1 cellular context compared by ENCODE assay signal in genomic region chr14:36656769-36657408, GRCh38.
TF ChIP-seq lines count a peak whose summit lies in the region.

No MANE protein-coding gene starts in this region.

TF ChIP-seq in IMR-90, 13 proteins besides CTCF, POLR2A, EP300 and RAD21:
- no peak for TF ChIP-seq RCOR1 (IDR thresholded peaks at IDR 0.05; ENCODE audit: insufficient replicate concordance, low read length)
- TF ChIP-seq CEBPB (IDR thresholded peaks at IDR 0.05; ENCODE audit: low read depth, low read length): no peak
- TF ChIP-seq, protein P1, sequence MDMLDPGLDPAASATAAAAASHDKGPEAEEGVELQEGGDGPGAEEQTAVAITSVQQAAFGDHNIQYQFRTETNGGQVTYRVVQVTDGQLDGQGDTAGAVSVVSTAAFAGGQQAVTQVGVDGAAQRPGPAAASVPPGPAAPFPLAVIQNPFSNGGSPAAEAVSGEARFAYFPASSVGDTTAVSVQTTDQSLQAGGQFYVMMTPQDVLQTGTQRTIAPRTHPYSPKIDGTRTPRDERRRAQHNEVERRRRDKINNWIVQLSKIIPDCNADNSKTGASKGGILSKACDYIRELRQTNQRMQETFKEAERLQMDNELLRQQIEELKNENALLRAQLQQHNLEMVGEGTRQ (IDR thresholded peaks at IDR 0.05; ENCODE audit: low read depth, low read length): no peak
- TF ChIP-seq MAFK (IDR thresholded peaks at IDR 0.05; ENCODE audit: low read depth, low read length): no peak
- TF ChIP-seq CHD1 (IDR thresholded peaks at IDR 0.05; ENCODE audit: low read depth, low read length): no peak
- no peak for TF ChIP-seq SMC3 (IDR thresholded peaks at IDR 0.05; ENCODE audit: low read depth, low read length)
- TF ChIP-seq FOS (IDR thresholded peaks at IDR 0.05; ENCODE audit: low read depth, low read length): no peak
- no peak for TF ChIP-seq RFX5 (IDR thresholded peaks at IDR 0.05; ENCODE audit: low read depth, low read length)
- TF ChIP-seq, protein P2, sequence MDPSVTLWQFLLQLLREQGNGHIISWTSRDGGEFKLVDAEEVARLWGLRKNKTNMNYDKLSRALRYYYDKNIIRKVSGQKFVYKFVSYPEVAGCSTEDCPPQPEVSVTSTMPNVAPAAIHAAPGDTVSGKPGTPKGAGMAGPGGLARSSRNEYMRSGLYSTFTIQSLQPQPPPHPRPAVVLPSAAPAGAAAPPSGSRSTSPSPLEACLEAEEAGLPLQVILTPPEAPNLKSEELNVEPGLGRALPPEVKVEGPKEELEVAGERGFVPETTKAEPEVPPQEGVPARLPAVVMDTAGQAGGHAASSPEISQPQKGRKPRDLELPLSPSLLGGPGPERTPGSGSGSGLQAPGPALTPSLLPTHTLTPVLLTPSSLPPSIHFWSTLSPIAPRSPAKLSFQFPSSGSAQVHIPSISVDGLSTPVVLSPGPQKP (IDR thresholded peaks at IDR 0.05; ENCODE audit: borderline replicate concordance, low read depth, low read length): no peak
- TF ChIP-seq NFE2L2 (IDR thresholded peaks at IDR 0.05; ENCODE audit: low read depth, low read length): no peak
- no peak for TF ChIP-seq MXI1 (IDR thresholded peaks at IDR 0.05; ENCODE audit: borderline replicate concordance, low read depth, low read length)
- no peak for TF ChIP-seq BHLHE40 (IDR thresholded peaks at IDR 0.05; ENCODE audit: low read depth, low read length)
